ENCODE assay signal across 18 cellular contexts in genomic region chr15:58565620-58566019, GRCh38.
A peak's percentile ranks its signal among the peaks of the same experiment; 100 is the strongest.
DNase-seq lines count a peak whose midpoint lies in the region; ATAC-seq and TF ChIP-seq lines count a peak whose summit lies in the region.
"Had no signal": no experiment of that assay in that cellular context is flagged by ENCODE, and none has a peak within 500 bp of the region (broad histone marks: within the 10 kb centered on the region; RNA-seq: fewer than 3 reads in every experiment).

No MANE protein-coding gene starts in this region.

- no peaks in the 10 kb centered on the region for H4K20me1 ChIP-seq in GM23338 (replicated peaks; ENCODE audit: insufficient read depth)

- H3K79me2 ChIP-seq in GM23338 (replicated peaks; ENCODE audit: insufficient read depth) = no peaks in the 10 kb centered on the region

- H3K27me3 ChIP-seq in RWPE2 (ENCODE audit: insufficient read depth, poor library complexity, severe bottlenecking) = no peaks in the 10 kb centered on the region
- peaks cover 0 to 2% (median 0%) of the 10 kb centered on the region in 3 experiments for H3K27me3 ChIP-seq in neuronal stem cell (ENCODE audit: control insufficient read depth in 3 of 3, insufficient read depth in 3 of 3, low read depth in 1 of 3, low read length in 3 of 3)
- no peaks in the 10 kb centered on the region for H3K27me3 ChIP-seq in GM23338 (ENCODE audit: insufficient read depth)

- no peak overlapping the region for H4K8ac ChIP-seq in neuronal stem cell (ENCODE audit: low read depth, low read length)

- H3K14ac ChIP-seq in neuronal stem cell (ENCODE audit: low read length) = no peak overlapping the region

- peak overlapping the region; percentile 81 for H2AFZ ChIP-seq in neuronal stem cell (ENCODE audit: low read length)
- H2AFZ ChIP-seq in GM23338 = no peak overlapping the region

- no peak overlapping the region for H2BK15ac ChIP-seq in neuronal stem cell (ENCODE audit: low read length)

- H3K79me1 ChIP-seq in neuronal stem cell (ENCODE audit: low read depth, low read length) = no peaks in the 10 kb centered on the region

- no peak overlapping the region for H2AK5ac ChIP-seq in neuronal stem cell (ENCODE audit: low read depth, low read length)

- H3K27ac ChIP-seq in RWPE2 (ENCODE audit: poor library complexity, severe bottlenecking) (no peak overlapping the region), neuronal stem cell (replicated peaks; ENCODE audit: low read length) (no peak overlapping the region), GM23338 (ENCODE audit: low read depth) (no peak overlapping the region)

- no peak overlapping the region for H2BK5ac ChIP-seq in neuronal stem cell (ENCODE audit: low read length)

- H3K27ac Mint-ChIP-seq in HFFc6 (no peak overlapping the region), GM23338 (no peak overlapping the region)

- H3K4me1 ChIP-seq in RWPE2 (ENCODE audit: insufficient read depth, poor library complexity, severe bottlenecking) (no peaks in the 10 kb centered on the region), neuronal stem cell (ENCODE audit: control insufficient read depth in 2 of 2, insufficient read depth in 1 of 2, low read depth in 1 of 2, low read length in 2 of 2) (peaks cover 0 to 6% of the 10 kb centered on the region in 2 donors), GM23338 (ENCODE audit: insufficient read depth) (peaks cover 5% of the 10 kb centered on the region; the same call in 1 of the 2 replicates)

- no peak overlapping the region for H2BK120ac ChIP-seq in neuronal stem cell (ENCODE audit: low read depth, low read length)

- H3K18ac ChIP-seq in neuronal stem cell (ENCODE audit: low read length) = no peak overlapping the region

- H3K4ac ChIP-seq in neuronal stem cell (ENCODE audit: low read length) = no peak overlapping the region

- H3K9me3 ChIP-seq in RWPE2 (ENCODE audit: severe bottlenecking) (no peaks in the 10 kb centered on the region), neuronal stem cell (replicated peaks in 1 of 2; ENCODE audit: control insufficient read depth in 2 of 2, insufficient read depth in 1 of 2, low read depth in 1 of 2, low read length in 2 of 2) (peaks cover 2 to 4% of the 10 kb centered on the region in 2 donors)
- H3K9me3 ChIP-seq: HAP-1 had no signal

- H3K36me3 ChIP-seq in RWPE2 (ENCODE audit: low read depth) (no peaks in the 10 kb centered on the region), neuronal stem cell (replicated peaks in 1 of 2; ENCODE audit: control insufficient read depth in 2 of 2, insufficient read depth in 2 of 2, low read length in 2 of 2) (no peaks in the 10 kb centered on the region), GM23338 (ENCODE audit: insufficient read depth) (no peaks in the 10 kb centered on the region)
- H3K36me3 ChIP-seq: HAP-1 had no signal

- H3K4me2 ChIP-seq in neuronal stem cell (ENCODE audit: insufficient read depth, low read length, poor library complexity, severe bottlenecking) (no peak overlapping the region), GM23338 (no peak overlapping the region)

- no peaks in the 10 kb centered on the region; the same call in 1 of the 2 replicates for H3K9me2 ChIP-seq in GM23338 (ENCODE audit: insufficient read depth)

- H3K4me3 ChIP-seq in RWPE2 (ENCODE audit: severe bottlenecking) (no peak overlapping the region), epithelial cell of esophagus (ENCODE audit: low read length) (no peak overlapping the region), neuronal stem cell (ENCODE audit: low read length in 2 of 2) (no peak overlapping the region), GM23338 (no peak overlapping the region)
- H3K4me3 ChIP-seq: GM12878, HAP-1 had no signal

- H3K36me3 Mint-ChIP-seq in HFFc6 (ENCODE audit: low read depth) = no peaks in the 10 kb centered on the region
- H3K36me3 Mint-ChIP-seq in GM23338 (ENCODE audit: low read depth) = no peaks in the 10 kb centered on the region
- H3K36me3 Mint-ChIP-seq: CD4-positive, alpha-beta memory T cell had no signal

- peak; percentile 18; the same call in 1 of the 2 replicates for TF ChIP-seq CTCF in HFFc6 (IDR thresholded peaks at IDR 0.05)
- no peak for TF ChIP-seq CTCF in RWPE2 (IDR thresholded peaks at IDR 0.05; ENCODE audit: poor library complexity, severe bottlenecking)
- TF ChIP-seq CTCF in epithelial cell of esophagus (IDR thresholded peaks at IDR 0.05; ENCODE audit: insufficient read depth, low read depth, low read length, missing control alignments) = peak; percentile 5
- TF ChIP-seq CTCF in GM23338 (conservative IDR thresholded peaks at IDR 0.05; ENCODE audit: low read depth in 2 of 2) = no peak

- no CpG with 5 or more reads among the region's 4 CpGs for WGBS in neuronal stem cell (ENCODE audit: extremely low coverage in 2 of 2, insufficient read length in 2 of 2, insufficient replicate concordance in 1 of 2), 2 donors

- H3K23ac ChIP-seq in neuronal stem cell (ENCODE audit: low read depth, low read length, poor library complexity) = no peak overlapping the region

- H4K91ac ChIP-seq in neuronal stem cell (ENCODE audit: low read depth, low read length, poor library complexity) = no peak overlapping the region

- H2BK12ac ChIP-seq in neuronal stem cell (ENCODE audit: low read length) = no peak overlapping the region

- H3F3A ChIP-seq in GM23338 (replicated peaks; ENCODE audit: low read depth) = no peaks in the 10 kb centered on the region

- ATAC-seq in RWPE2 (ENCODE audit: low read depth) (0 out of 3 replicates have a peak, but pooled peaks have one; percentile 27), HG02852 (IDR thresholded peaks at IDR 0.05; ENCODE audit: unreplicated experiment) (no peak), GM23338 (no peak), HG03439 (IDR thresholded peaks at IDR 0.05; ENCODE audit: unreplicated experiment) (no peak)
- ATAC-seq: GM12878 had no signal

- no peak overlapping the region for H3K4me3 Mint-ChIP-seq in HFFc6
- no peak overlapping the region for H3K4me3 Mint-ChIP-seq in GM23338
- H3K4me3 Mint-ChIP-seq: CD4-positive, alpha-beta memory T cell had no signal

- H3K9me3 Mint-ChIP-seq in HFFc6 (no peaks in the 10 kb centered on the region), GM23338 (no peaks in the 10 kb centered on the region)

- DNase-seq in HFFc6 (no peak), RWPE2 (ENCODE audit: low spot score) (no peak), epithelial cell of esophagus (ENCODE audit: low read depth) (no peak), neuronal stem cell (ENCODE audit: low spot score) (no peak), amniotic stem cell (lab: John Stamatoyannopoulos, UW) (no peak), GM23338 (ENCODE audit: low spot score) (no peak)
- DNase-seq: C1 segment of cervical spinal cord; Calu3; CD4-positive, alpha-beta memory T cell; COR-L47; DMS79; EL; GDM1; GOT3 had no signal

- H3K4me1 Mint-ChIP-seq in HFFc6 (ENCODE audit: low read depth) = no peaks in the 10 kb centered on the region
- peaks cover 12% of the 10 kb centered on the region for H3K4me1 Mint-ChIP-seq in GM23338

- no peak overlapping the region for H3K9ac ChIP-seq in neuronal stem cell (ENCODE audit: low read depth, low read length, poor library complexity)

- peaks cover 17% of the 10 kb centered on the region for H3K27me3 Mint-ChIP-seq in HFFc6 (ENCODE audit: insufficient read depth)
- H3K27me3 Mint-ChIP-seq in GM23338 (ENCODE audit: insufficient read depth, low read depth, poor library complexity) = peaks cover 3% of the 10 kb centered on the region

TF ChIP-seq in GM23338, 12 proteins besides CTCF, POLR2A, EP300 and RAD21 (continues in another document):
- TF ChIP-seq NANOG (IDR thresholded peaks at IDR 0.05; ENCODE audit: borderline replicate concordance) (no peak), POLR2AphosphoS5 (IDR thresholded peaks at IDR 0.05; ENCODE audit: low read depth) (no peak), CREB1 (CRISPR knock-in tag; IDR thresholded peaks at IDR 0.05; ENCODE audit: low read depth) (no peak), JUNB (IDR thresholded peaks at IDR 0.05; ENCODE audit: unreplicated experiment) (no peak), STAT1 (IDR thresholded peaks at IDR 0.05; ENCODE audit: unreplicated experiment) (no peak), REST (IDR thresholded peaks at IDR 0.05; ENCODE audit: unreplicated experiment) (no peak), ZNF331 (CRISPR knock-in tag; IDR thresholded peaks at IDR 0.05; ENCODE audit: low read depth) (no peak)

Comparison
In these comparisons a context has a peak if more than half of its experiments do, and no peak if none do; other contexts are left out.
1. CTCF ChIP-seq: peak in HFFc6 (single experiment) and epithelial cell of esophagus (single experiment); none in RWPE2 (single experiment) and GM23338 (0 of 2).